Comparison of ENCODE assay signal across 26 cellular contexts in genomic region chr1:218558411-218558810, GRCh38.
DNase-seq lines count a peak whose midpoint lies in the region; ATAC-seq, FAIRE-seq and TF ChIP-seq lines count a peak whose summit lies in the region.
"Had no signal": no experiment of that assay in that cellular context is flagged by ENCODE, and none has a peak within 500 bp of the region (broad histone marks: within the 10 kb centered on the region; RNA-seq: fewer than 3 reads in every experiment).

No MANE protein-coding gene starts in this region.

- CTCF ChIA-PET in SK-N-SH (lab: Yijun Ruan, JAX): interaction anchor here (0.8 kb wide), 1 partner anchor 190 kb away, joined by 3 read pairs; no protein-coding TSS in a partner anchor

- no peaks in the 10 kb centered on the region for H3K9me2 ChIP-seq in SK-N-SH

- no peaks in the 10 kb centered on the region for H3F3A ChIP-seq in SK-N-SH (replicated peaks; ENCODE audit: insufficient read depth)

- no peak overlapping the region for H3K4me2 ChIP-seq in SK-N-SH
- H3K4me2 ChIP-seq: hepatocyte had no signal

- TF ChIP-seq EP300 in SK-N-SH (IDR thresholded peaks at IDR 0.05; ENCODE audit: borderline replicate concordance in 1 of 2, low read depth in 1 of 2, low read length in 1 of 2): no peak

- peak overlapping the region; percentile 32; the same call in 1 of the 2 replicates for H2AFZ ChIP-seq in SK-N-SH (ENCODE audit: low read depth)
- H2AFZ ChIP-seq: hepatocyte had no signal

- POLR2A ChIA-PET in SK-N-SH (lab: Yijun Ruan, JAX): no interaction called here

- FAIRE-seq in GM12892 (lab: Jason Lieb, UNC): no peak
- FAIRE-seq: astrocyte, HepG2 had no signal

- WGBS in SK-N-SH (ENCODE audit: low lambda C conversion rate): 97% methylated on average over 2 of the region's 2 CpGs

- no peak for TF ChIP-seq RAD21 in SK-N-SH (IDR thresholded peaks at IDR 0.05; ENCODE audit: low read length)

- peaks cover 0 to 11% of the 10 kb centered on the region in 2 experiments; a peak in 2 of 4 replicates for H3K4me1 ChIP-seq in SK-N-SH (ENCODE audit: control insufficient read depth in 1 of 2, insufficient read depth in 2 of 2, low read depth in 1 of 2, low read length in 1 of 2)
- H3K4me1 ChIP-seq: gastrocnemius medialis, psoas muscle, tibial artery, vagina had no signal

- H3K36me3 ChIP-seq in SK-N-SH (replicated peaks in 1 of 2; ENCODE audit: control insufficient read depth in 1 of 2, insufficient read depth in 2 of 2, low read length in 1 of 2): no peaks in the 10 kb centered on the region
- H3K36me3 ChIP-seq: gastrocnemius medialis, sigmoid colon, SJCRH30, tibial artery, vagina had no signal

- TF ChIP-seq POLR2A in GM12892 (IDR thresholded peaks at IDR 0.05; ENCODE audit: low read depth, low read length): no peak

- ATAC-seq in SK-N-SH treated with all-trans-retinoic acid at 6 μM for 48 hours: no peak
- ATAC-seq: activated T-cell treated with anti-CD3 and anti-CD28 coated beads, Interleukin-2, amount 50 U/mL, for 72 hours; gastrocnemius medialis; HepG2; naive thymus-derived CD4-positive, alpha-beta T cell; psoas muscle had no signal

- peak overlapping the region in 1 of 2 experiments; percentile 35; a peak in 1 of 4 replicates for H3K27ac ChIP-seq in SK-N-SH (ENCODE audit: low read depth in 2 of 2, low read length in 1 of 2)
- H3K27ac ChIP-seq: dorsolateral prefrontal cortex, gastrocnemius medialis, hepatocyte, psoas muscle, sigmoid colon, SJCRH30, tibial artery, vagina had no signal

- no peaks in the 10 kb centered on the region for H3K27me3 ChIP-seq in SK-N-SH (ENCODE audit: insufficient read depth)
- H3K27me3 ChIP-seq: dorsolateral prefrontal cortex, gastrocnemius medialis, hepatocyte, sigmoid colon, SJCRH30, tibial artery, vagina had no signal

- no peak overlapping the region for H3K4me3 ChIP-seq in SK-N-SH (ENCODE audit: low read depth in 2 of 2, low read length in 1 of 2)
- H3K4me3 ChIP-seq: gastrocnemius medialis, hepatocyte, psoas muscle, sigmoid colon, SJCRH30, tibial artery, vagina had no signal

- TF ChIP-seq CTCF in SK-N-SH (IDR thresholded peaks at IDR 0.05): no peak

- DNase-seq in SK-N-SH (no peak), NCI-H345 (lab: John Stamatoyannopoulos, UW) (peak; percentile 82), dermis blood vessel endothelial cell (peak; percentile 44), GM12892 (ENCODE audit: insufficient read length) (no peak), NCI-H1436 treated with DMSO at 0.1 percent for 48 hours (lab: John Stamatoyannopoulos, UW) (no peak), NCI-H1694 treated with DMSO at 0.1 percent for 48 hours (lab: John Stamatoyannopoulos, UW) (no peak)
- DNase-seq: activated CD4-positive, alpha-beta T cell treated with anti-CD3 and anti-CD28 coated beads, Interleukin-2, amount 50 U/mL, for 48 hours; activated CD4-positive, CD25-positive, alpha-beta regulatory T cell treated with anti-CD3 and anti-CD28 coated beads, Interleukin-2, amount 50 U/mL, for 72 hours; activated T-cell treated with anti-CD3 and anti-CD28 coated beads, Interleukin-2, amount 50 U/mL, for 72 hours; gastrocnemius medialis; GDM1; Kasumi-1; kidney glomerular epithelial cell; naive thymus-derived CD4-positive, alpha-beta T cell; psoas muscle; stimulated activated CD4-positive, alpha-beta T cell treated with anti-CD3 and anti-CD28 coated beads, Interleukin-12 subunit alpha, Interleukin-12 subunit beta, amount 100 ng/mL, for 4 hours; stimulated activated CD4-positive, alpha-beta T cell treated with anti-CD3 and anti-CD28 coated beads, Interleukin-4, amount 100 ng/mL, for 1 hour; tibial artery had no signal

- no peak overlapping the region for H3K9ac ChIP-seq in SK-N-SH

- H4K20me1 ChIP-seq in SK-N-SH (ENCODE audit: insufficient read depth): no peaks in the 10 kb centered on the region

- no peaks in the 10 kb centered on the region for H3K79me2 ChIP-seq in SK-N-SH (ENCODE audit: insufficient read depth)
- H3K79me2 ChIP-seq: hepatocyte had no signal

- H3K9me3 ChIP-seq in SK-N-SH: no peaks in the 10 kb centered on the region
- H3K9me3 ChIP-seq: gastrocnemius medialis, psoas muscle, sigmoid colon, tibial artery, vagina had no signal

TF ChIP-seq in SK-N-SH, 30 proteins besides CTCF, POLR2A, EP300 and RAD21:
- no peak for TF ChIP-seq IRF3 (IDR thresholded peaks at IDR 0.05; ENCODE audit: low read depth, low read length)
- no peak for TF ChIP-seq ELF1 (IDR thresholded peaks at IDR 0.05)
- TF ChIP-seq NFIC (IDR thresholded peaks at IDR 0.05; ENCODE audit: borderline replicate concordance): no peak

TF ChIP-seq in SK-N-SH treated with all-trans-retinoic acid at 6 μM for 48 hours, 23 proteins besides CTCF, POLR2A, EP300 and RAD21 (continues in another document):
- TF ChIP-seq OSR1 (CRISPR knock-in tag; IDR thresholded peaks at IDR 0.05) (no peak), CSRNP3 (CRISPR knock-in tag; IDR thresholded peaks at IDR 0.05) (no peak), POU6F1 (CRISPR knock-in tag; IDR thresholded peaks at IDR 0.05; ENCODE audit: borderline replicate concordance, low read depth) (no peak), GLIS3 (CRISPR knock-in tag; IDR thresholded peaks at IDR 0.05) (no peak), ARNTL (CRISPR knock-in tag; IDR thresholded peaks at IDR 0.05; ENCODE audit: borderline replicate concordance, low read depth) (no peak), ZNF565 (CRISPR knock-in tag; conservative IDR thresholded peaks at IDR 0.05; ENCODE audit: low read depth) (no peak), CSDC2 (CRISPR knock-in tag; IDR thresholded peaks at IDR 0.05) (no peak), PATZ1 (CRISPR knock-in tag; IDR thresholded peaks at IDR 0.05; ENCODE audit: borderline replicate concordance) (no peak), TOX (CRISPR knock-in tag; IDR thresholded peaks at IDR 0.05; ENCODE audit: borderline replicate concordance) (no peak), CREB5 (CRISPR knock-in tag; IDR thresholded peaks at IDR 0.05; ENCODE audit: low read depth) (no peak), TCF4 (CRISPR knock-in tag; IDR thresholded peaks at IDR 0.05; ENCODE audit: borderline replicate concordance) (no peak), ZC3H10 (CRISPR knock-in tag; IDR thresholded peaks at IDR 0.05) (no peak), BACH2 (CRISPR knock-in tag; IDR thresholded peaks at IDR 0.05; ENCODE audit: borderline replicate concordance) (no peak), PPARA (CRISPR knock-in tag; IDR thresholded peaks at IDR 0.05; ENCODE audit: borderline replicate concordance) (no peak), RARB (CRISPR knock-in tag; IDR thresholded peaks at IDR 0.05) (no peak), ESRRG (CRISPR knock-in tag; IDR thresholded peaks at IDR 0.05) (no peak)

Comparison
In these comparisons a context has a peak if more than half of its experiments do, and no peak if none do; other contexts are left out.
1. DNase-seq: peak in NCI-H345 (single experiment) and dermis blood vessel endothelial cell (single experiment); none in SK-N-SH (single experiment), GM12892 (single experiment), NCI-H1436 treated with DMSO at 0.1 percent for 48 hours (single experiment) and NCI-H1694 treated with DMSO at 0.1 percent for 48 hours (single experiment).